1 cellular context compared by ENCODE assay signal in the genomic region with DNA sequence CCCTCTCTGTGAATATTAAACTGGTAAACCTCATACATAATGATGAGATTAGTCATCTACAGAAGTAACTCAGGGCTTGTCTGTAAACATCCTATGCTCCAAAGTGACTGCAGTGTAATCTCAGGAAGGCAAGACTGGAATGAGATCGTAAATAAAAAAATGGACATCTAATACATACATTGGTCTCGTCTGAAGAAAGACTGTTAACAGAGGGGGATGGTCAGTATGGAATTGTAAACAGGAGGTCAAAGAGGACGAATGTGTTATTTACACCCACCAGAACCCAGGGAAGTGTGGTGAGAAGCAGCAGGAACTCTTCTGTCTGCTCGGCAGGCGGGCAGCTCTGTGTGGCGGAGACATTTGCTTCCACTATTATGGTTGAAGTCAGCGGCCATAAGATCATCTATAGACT.
A peak's percentile ranks its signal among the peaks of the same experiment; 100 is the strongest.
TF ChIP-seq lines count a peak whose summit lies in the region.

No MANE protein-coding gene starts in this region.

TF ChIP-seq in HEK293, 187 proteins besides CTCF, POLR2A, EP300 and RAD21:
- peak; percentile 55; the same call in 1 of the 2 replicates for TF ChIP-seq ZIC2 (tag by site-specific recombination; IDR thresholded peaks at IDR 0.05)
- no peak for TF ChIP-seq SETDB1 (IDR thresholded peaks at IDR 0.05; ENCODE audit: insufficient read length, low read length)
TF ChIP-seq in HEK293: peak in this region for 1.
